19 cellular contexts compared by ENCODE assay signal in the genomic region with DNA sequence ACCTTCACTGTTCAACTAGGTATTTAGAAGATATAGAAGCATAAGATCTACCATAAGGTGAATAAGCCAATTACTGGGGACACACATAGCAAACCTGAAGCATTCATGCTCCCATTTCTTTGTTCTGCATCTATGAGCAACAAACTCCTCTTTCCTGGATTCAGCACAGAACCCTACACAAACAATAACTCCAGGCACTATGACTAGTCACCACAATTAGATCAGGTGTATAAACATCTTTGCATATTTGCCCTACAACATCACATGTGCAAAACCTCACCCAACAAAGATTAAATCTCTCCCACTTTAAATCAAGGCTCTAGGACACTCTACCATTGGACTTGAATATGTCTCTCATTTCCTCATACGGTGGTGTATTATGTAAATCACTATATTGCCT.
"Had no signal": no experiment of that assay in that cellular context is flagged by ENCODE, and none has a peak within 500 bp of the region (broad histone marks: within the 10 kb centered on the region; RNA-seq: fewer than 3 reads in every experiment).

No MANE protein-coding gene starts in this region.

- H3K4me3 ChIP-seq: esophagus muscularis mucosa, heart right ventricle, mucosa of descending colon, right lobe of liver, tibial nerve had no signal

- ATAC-seq: activated naive CD8-positive, alpha-beta T cell treated with anti-CD3 and anti-CD28 coated beads, Interleukin-2, amount 50 U/mL, for 24 hours; activated T-cell treated with anti-CD3 and anti-CD28 coated beads, Interleukin-2, amount 50 U/mL, for 4 hours; activated T-helper 17 cell treated with anti-CD3 and anti-CD28 coated beads, Interleukin-2, amount 50 U/mL, for 72 hours; heart right ventricle; left ventricle myocardium superior; mucosa of descending colon; natural killer cell treated with Interleukin-12 subunit alpha and Interleukin-12 subunit beta and Interleukin-15 and Interleukin-18, amount 100 ng/mL, for 72 hours; right lobe of liver had no signal

- DNase-seq: activated CD4-positive, alpha-beta memory T cell treated with anti-CD3 and anti-CD28 coated beads, Interleukin-2, amount 10 ng/mL, durations not matched to agents 7 days and 5 days; activated CD4-positive, alpha-beta T cell treated with anti-CD3 and anti-CD28 coated beads for 1 hour; activated CD4-positive, alpha-beta T cell treated with anti-CD3 and anti-CD28 coated beads, Interleukin-2, amount 10 ng/mL, durations not matched to agents 7 days and 5 days; activated naive CD8-positive, alpha-beta T cell treated with anti-CD3 and anti-CD28 coated beads, Interleukin-2, amount 50 U/mL, for 24 hours; activated T-cell treated with anti-CD3 and anti-CD28 coated beads, Interleukin-2, amount 50 U/mL, for 4 hours; amygdala; central memory CD4-positive, alpha-beta T cell; foreskin melanocyte; heart right ventricle; left ventricle myocardium superior; mucosa of descending colon; right lobe of liver; stimulated activated CD4-positive, alpha-beta T cell treated with anti-CD3 and anti-CD28 coated beads, Interleukin-2, amount 100 ng/mL, for 48 hours; stimulated activated naive CD4-positive, alpha-beta T cell treated with Interleukin-2 at 50 U/mL for 16 hours; T-helper 9 cell had no signal
